ENCODE assay signal across 1 cellular context in the genomic region with DNA sequence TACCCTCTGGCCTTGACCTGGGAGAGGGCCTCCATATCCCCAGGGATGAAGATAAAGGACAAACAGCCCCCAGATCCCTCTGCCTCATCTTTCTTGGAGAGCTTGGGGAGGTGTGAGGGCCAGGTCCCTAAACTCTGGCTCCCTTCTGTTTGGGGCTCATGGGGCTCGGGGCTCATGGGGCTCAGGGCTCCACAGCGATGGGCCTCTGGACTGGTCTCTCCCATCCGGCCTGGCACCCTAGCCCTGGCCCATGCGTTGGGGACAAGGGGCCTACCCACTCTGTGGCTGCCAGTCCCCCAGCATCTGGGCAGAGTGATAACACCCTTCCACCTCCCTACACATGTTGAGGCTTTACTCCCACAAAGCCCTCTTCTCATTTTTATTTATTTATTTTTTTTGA.
TF ChIP-seq lines count a peak whose summit lies in the region.

No MANE protein-coding gene starts in this region.

TF ChIP-seq in HepG2, 621 proteins besides CTCF, POLR2A, EP300 and RAD21:
- TF ChIP-seq NR2F2 (IDR thresholded peaks at IDR 0.05; ENCODE audit: borderline replicate concordance, low read depth) (no peak), AGO2 (optimal IDR thresholded peaks at IDR 0.05; ENCODE audit: low read depth, low read length) (peak; percentile 38), MEIS1 (CRISPR knock-in tag; IDR thresholded peaks at IDR 0.05; ENCODE audit: borderline replicate concordance) (0 out of 2 replicates have a peak, but pooled peaks have one; percentile 21)
TF ChIP-seq in HepG2: peak in this region for 2.
